Comparison of ENCODE assay signal across 8 cellular contexts in genomic region chr13:55727683-55728082, GRCh38.
"Had no signal": no experiment of that assay in that cellular context is flagged by ENCODE, and none has a peak within 500 bp of the region (broad histone marks: within the 10 kb centered on the region; RNA-seq: fewer than 3 reads in every experiment).

No MANE protein-coding gene starts in this region.

- FAIRE-seq: G401.6, GM12878, GM12891, GM12892, GM18507, GM19239 had no signal

- DNase-seq: GDM1, GF-D8 had no signal

- H3K4me3 ChIP-seq: GM12878 had no signal

- ATAC-seq: GM12878 had no signal
